ENCODE assay signal across 2 cellular contexts in the genomic region with DNA sequence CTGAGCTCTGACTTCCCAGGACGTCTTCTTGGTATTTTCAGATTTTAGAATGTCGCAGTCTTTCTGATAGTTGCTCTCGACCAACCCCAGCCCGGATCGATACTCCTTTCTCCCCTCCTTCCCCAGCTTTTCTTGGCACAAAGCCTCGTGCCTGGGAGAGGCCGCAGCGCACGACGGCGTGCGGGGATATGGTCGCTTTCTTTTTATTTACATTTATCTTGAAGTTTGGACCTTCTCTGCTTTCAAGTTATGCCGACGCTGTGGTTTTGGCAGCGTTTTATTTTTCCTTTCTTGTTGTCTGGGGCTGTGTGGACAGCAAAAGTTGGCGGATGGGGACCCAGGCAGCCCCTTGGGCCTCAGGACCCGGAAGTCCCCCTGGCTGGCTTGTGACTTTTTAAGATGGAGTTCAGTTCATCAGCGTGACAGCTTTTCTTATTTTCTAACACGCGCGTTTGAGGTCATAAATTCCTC.
A peak's percentile ranks its signal among the peaks of the same experiment; 100 is the strongest.
TF ChIP-seq lines count a peak whose summit lies in the region.

No MANE protein-coding gene starts in this region.

TF ChIP-seq in WTC11, 78 proteins besides CTCF, POLR2A, EP300 and RAD21:
- TF ChIP-seq GABPB1 (CRISPR knock-in tag; IDR thresholded peaks at IDR 0.05) (peak; percentile 51; the same call in 1 of the 2 replicates), ZNF263 (CRISPR knock-in tag; IDR thresholded peaks at IDR 0.05; ENCODE audit: low read depth) (no peak), FOXP1 (CRISPR knock-in tag; IDR thresholded peaks at IDR 0.05; ENCODE audit: borderline replicate concordance) (no peak)

TF ChIP-seq in HepG2, 621 proteins besides CTCF, POLR2A, EP300 and RAD21 (continues in another document):
- TF ChIP-seq PAWR (CRISPR knock-in tag; IDR thresholded peaks at IDR 0.05; ENCODE audit: borderline replicate concordance) (no peak), POGZ (CRISPR knock-in tag; IDR thresholded peaks at IDR 0.05) (0 out of 2 replicates have a peak, but pooled peaks have one; percentile 8), MIXL1 (CRISPR knock-in tag; IDR thresholded peaks at IDR 0.05) (peak; percentile 60; the same call in 1 of the 2 replicates), SMAD3 (CRISPR knock-in tag; IDR thresholded peaks at IDR 0.05) (peak; percentile 70), ZMYM3 (CRISPR knock-in tag; IDR thresholded peaks at IDR 0.05) (peak; percentile 81), SP1 (IDR thresholded peaks at IDR 0.05) (no peak), SP1 (CRISPR knock-in tag; IDR thresholded peaks at IDR 0.05) (no peak), TFE3 (CRISPR knock-in tag; IDR thresholded peaks at IDR 0.05) (peak; percentile 41), GZF1 (CRISPR knock-in tag; IDR thresholded peaks at IDR 0.05) (no peak), IKZF1 (IDR thresholded peaks at IDR 0.05) (no peak), ZNF564 (CRISPR knock-in tag; IDR thresholded peaks at IDR 0.05) (no peak), POLR2AphosphoS5 (IDR thresholded peaks at IDR 0.05; ENCODE audit: low read depth, low read length) (peak; percentile 38), JUND (CRISPR knock-in tag; IDR thresholded peaks at IDR 0.05) (no peak), ZNF558 (CRISPR knock-in tag; IDR thresholded peaks at IDR 0.05; ENCODE audit: borderline replicate concordance) (no peak), REST (IDR thresholded peaks at IDR 0.05; ENCODE audit: borderline replicate concordance in 1 of 2, low read depth in 1 of 2, low read length in 2 of 2) (no peak), MEIS2 (CRISPR knock-in tag; IDR thresholded peaks at IDR 0.05) (no peak), ATF2 (CRISPR knock-in tag; IDR thresholded peaks at IDR 0.05) (no peak), XBP1 (CRISPR knock-in tag; IDR thresholded peaks at IDR 0.05) (no peak), AGO1 (IDR thresholded peaks at IDR 0.05; ENCODE audit: low read depth, low read length, poor library complexity, severe bottlenecking) (no peak), ZBTB2 (CRISPR knock-in tag; IDR thresholded peaks at IDR 0.05; ENCODE audit: low read depth) (no peak), CBX2 (IDR thresholded peaks at IDR 0.05; ENCODE audit: low read depth, low read length) (no peak), CBX2 (CRISPR knock-in tag; IDR thresholded peaks at IDR 0.05; ENCODE audit: low read depth) (no peak), ZNF335 (CRISPR knock-in tag; IDR thresholded peaks at IDR 0.05) (0 out of 2 replicates have a peak, but pooled peaks have one; percentile 18), HOXA7 (CRISPR knock-in tag; IDR thresholded peaks at IDR 0.05) (no peak), RFXANK (CRISPR knock-in tag; IDR thresholded peaks at IDR 0.05) (no peak), XRCC5 (optimal IDR thresholded peaks at IDR 0.05; ENCODE audit: low read length) (peak; percentile 72), NFIC (IDR thresholded peaks at IDR 0.05; ENCODE audit: low read length) (peak; percentile 74; the same call in 1 of the 2 replicates), KLF11 (CRISPR knock-in tag; IDR thresholded peaks at IDR 0.05) (no peak), RELA (CRISPR knock-in tag; IDR thresholded peaks at IDR 0.05) (no peak), SCMH1 (CRISPR knock-in tag; IDR thresholded peaks at IDR 0.05; ENCODE audit: borderline replicate concordance) (no peak), ZGPAT (CRISPR knock-in tag; IDR thresholded peaks at IDR 0.05) (peak; percentile 84), ZNF513 (CRISPR knock-in tag; conservative IDR thresholded peaks at IDR 0.05) (no peak), SYNCRIP (IDR thresholded peaks at IDR 0.05; ENCODE audit: insufficient read depth, low read depth, low read length) (no peak), TARDBP (CRISPR knock-in tag; IDR thresholded peaks at IDR 0.05) (peak; percentile 66), SP2 (CRISPR knock-in tag; IDR thresholded peaks at IDR 0.05) (no peak), NR2F6 (IDR thresholded peaks at IDR 0.05) (0 out of 2 replicates have a peak, but pooled peaks have one; percentile 9), NR2F6 (CRISPR knock-in tag; IDR thresholded peaks at IDR 0.05) (peak; percentile 51; the same call in 1 of the 2 replicates), ZNF362 (CRISPR knock-in tag; IDR thresholded peaks at IDR 0.05; ENCODE audit: borderline replicate concordance) (peak; percentile 8; the same call in 1 of the 2 replicates)
- TF ChIP-seq, protein P1, sequence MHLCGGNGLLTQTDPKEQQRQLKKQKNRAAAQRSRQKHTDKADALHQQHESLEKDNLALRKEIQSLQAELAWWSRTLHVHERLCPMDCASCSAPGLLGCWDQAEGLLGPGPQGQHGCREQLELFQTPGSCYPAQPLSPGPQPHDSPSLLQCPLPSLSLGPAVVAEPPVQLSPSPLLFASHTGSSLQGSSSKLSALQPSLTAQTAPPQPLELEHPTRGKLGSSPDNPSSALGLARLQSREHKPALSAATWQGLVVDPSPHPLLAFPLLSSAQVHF (CRISPR knock-in tag; IDR thresholded peaks at IDR 0.05), result no peak
- TF ChIP-seq, protein P2, sequence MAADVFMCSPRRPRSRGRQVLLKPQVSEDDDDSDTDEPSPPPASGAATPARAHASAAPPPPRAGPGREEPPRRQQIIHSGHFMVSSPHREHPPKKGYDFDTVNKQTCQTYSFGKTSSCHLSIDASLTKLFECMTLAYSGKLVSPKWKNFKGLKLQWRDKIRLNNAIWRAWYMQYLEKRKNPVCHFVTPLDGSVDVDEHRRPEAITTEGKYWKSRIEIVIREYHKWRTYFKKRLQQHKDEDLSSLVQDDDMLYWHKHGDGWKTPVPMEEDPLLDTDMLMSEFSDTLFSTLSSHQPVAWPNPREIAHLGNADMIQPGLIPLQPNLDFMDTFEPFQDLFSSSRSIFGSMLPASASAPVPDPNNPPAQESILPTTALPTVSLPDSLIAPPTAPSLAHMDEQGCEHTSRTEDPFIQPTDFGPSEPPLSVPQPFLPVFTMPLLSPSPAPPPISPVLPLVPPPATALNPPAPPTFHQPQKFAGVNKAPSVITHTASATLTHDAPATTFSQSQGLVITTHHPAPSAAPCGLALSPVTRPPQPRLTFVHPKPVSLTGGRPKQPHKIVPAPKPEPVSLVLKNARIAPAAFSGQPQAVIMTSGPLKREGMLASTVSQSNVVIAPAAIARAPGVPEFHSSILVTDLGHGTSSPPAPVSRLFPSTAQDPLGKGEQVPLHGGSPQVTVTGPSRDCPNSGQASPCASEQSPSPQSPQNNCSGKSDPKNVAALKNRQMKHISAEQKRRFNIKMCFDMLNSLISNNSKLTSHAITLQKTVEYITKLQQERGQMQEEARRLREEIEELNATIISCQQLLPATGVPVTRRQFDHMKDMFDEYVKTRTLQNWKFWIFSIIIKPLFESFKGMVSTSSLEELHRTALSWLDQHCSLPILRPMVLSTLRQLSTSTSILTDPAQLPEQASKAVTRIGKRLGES (CRISPR knock-in tag; IDR thresholded peaks at IDR 0.05; ENCODE audit: borderline replicate concordance), result no peak
- TF ChIP-seq, protein P3, sequence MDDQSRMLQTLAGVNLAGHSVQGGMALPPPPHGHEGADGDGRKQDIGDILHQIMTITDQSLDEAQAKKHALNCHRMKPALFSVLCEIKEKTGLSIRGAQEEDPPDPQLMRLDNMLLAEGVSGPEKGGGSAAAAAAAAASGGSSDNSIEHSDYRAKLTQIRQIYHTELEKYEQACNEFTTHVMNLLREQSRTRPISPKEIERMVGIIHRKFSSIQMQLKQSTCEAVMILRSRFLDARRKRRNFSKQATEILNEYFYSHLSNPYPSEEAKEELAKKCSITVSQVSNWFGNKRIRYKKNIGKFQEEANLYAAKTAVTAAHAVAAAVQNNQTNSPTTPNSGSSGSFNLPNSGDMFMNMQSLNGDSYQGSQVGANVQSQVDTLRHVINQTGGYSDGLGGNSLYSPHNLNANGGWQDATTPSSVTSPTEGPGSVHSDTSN (CRISPR knock-in tag; IDR thresholded peaks at IDR 0.05; ENCODE audit: borderline replicate concordance), result no peak
